Comparison of ENCODE assay signal across 25 cellular contexts in the genomic region with DNA sequence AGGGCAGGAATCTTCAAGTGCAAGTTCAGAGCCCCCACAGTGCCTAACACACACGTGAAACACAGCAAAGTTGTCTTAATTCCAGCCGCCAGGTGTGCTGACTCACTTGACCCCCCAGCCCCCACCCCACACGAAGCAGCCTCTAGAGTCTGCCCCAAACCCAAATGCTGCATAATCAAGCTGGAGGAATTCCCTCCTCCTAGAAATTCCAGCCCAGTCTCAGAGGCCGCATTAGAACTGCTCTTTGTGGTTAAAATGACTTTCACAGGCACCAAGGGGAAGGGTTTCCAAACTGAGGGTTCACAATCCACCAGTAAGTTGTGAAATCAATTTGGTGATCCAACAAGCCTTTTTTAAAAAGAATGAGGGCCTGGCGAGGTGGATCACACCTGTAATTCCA.
"Had no signal": no experiment of that assay in that cellular context is flagged by ENCODE, and none has a peak within 500 bp of the region (broad histone marks: within the 10 kb centered on the region; RNA-seq: fewer than 3 reads in every experiment).

No MANE protein-coding gene starts in this region.

- H3K4me1 Mint-ChIP-seq: activated CD4-positive, alpha-beta T cell treated with anti-CD3 and anti-CD28 coated beads, Interleukin-2, amount 10 ng/mL, durations not matched to agents 7 days and 5 days; activated naive CD8-positive, alpha-beta T cell treated with anti-CD3 and anti-CD28 coated beads, Interleukin-2, amount 50 U/mL, for 24 hours; central memory CD8-positive, alpha-beta T cell; T-helper 17 cell had no signal

- DNase-seq: activated CD4-positive, alpha-beta memory T cell treated with anti-CD3 and anti-CD28 coated beads for 36 hours; activated CD4-positive, alpha-beta T cell treated with anti-CD3 and anti-CD28 coated beads, Interleukin-2, amount 10 ng/mL, durations not matched to agents 7 days and 5 days; activated CD4-positive, CD25-positive, alpha-beta regulatory T cell; activated CD8-positive, alpha-beta memory T cell treated with anti-CD3 and anti-CD28 coated beads for 24 hours; activated effector memory CD4-positive, alpha-beta T cell treated with anti-CD3 and anti-CD28 coated beads, Interleukin-2, amount 50 U/mL, for 16 hours; activated naive CD4-positive, alpha-beta T cell treated with Interleukin-2 at 50 U/mL for 16 hours; activated naive CD8-positive, alpha-beta T cell treated with anti-CD3 and anti-CD28 coated beads, Interleukin-2, amount 50 U/mL, for 24 hours; activated T-cell treated with anti-CD3 and anti-CD28 coated beads, Interleukin-2, amount 50 U/mL, for 4 hours; amniotic stem cell; Karpas-422; MM.1S; NCI-H1105 treated with DMSO at 0.1 percent for 48 hours; NCI-H1436 treated with DMSO at 0.1 percent for 48 hours; NCI-H187; NCI-H2081; NCI-H446; NCI-H524; SIG-M5; T-helper 17 cell; T-helper 9 cell had no signal

- H3K27me3 Mint-ChIP-seq: activated CD4-positive, alpha-beta memory T cell treated with anti-CD3 and anti-CD28 coated beads for 36 hours; activated CD4-positive, alpha-beta T cell treated with anti-CD3 and anti-CD28 coated beads, Interleukin-2, amount 10 ng/mL, durations not matched to agents 7 days and 5 days; activated naive CD8-positive, alpha-beta T cell treated with anti-CD3 and anti-CD28 coated beads, Interleukin-2, amount 50 U/mL, for 24 hours; central memory CD8-positive, alpha-beta T cell had no signal

- H3K27ac Mint-ChIP-seq: activated CD4-positive, alpha-beta memory T cell treated with anti-CD3 and anti-CD28 coated beads for 36 hours; activated CD4-positive, alpha-beta T cell treated with anti-CD3 and anti-CD28 coated beads, Interleukin-2, amount 10 ng/mL, durations not matched to agents 7 days and 5 days; activated naive CD4-positive, alpha-beta T cell treated with anti-CD3 and anti-CD28 coated beads, Interleukin-2, amount 50 U/mL, for 72 hours; activated naive CD8-positive, alpha-beta T cell treated with anti-CD3 and anti-CD28 coated beads, Interleukin-2, amount 50 U/mL, for 24 hours; brain; T-helper 17 cell had no signal

- H3K9me3 ChIP-seq: ascending aorta had no signal

- H3K36me3 Mint-ChIP-seq: activated naive CD4-positive, alpha-beta T cell treated with anti-CD3 and anti-CD28 coated beads, Interleukin-2, amount 50 U/mL, for 72 hours; brain had no signal

- H3K9me3 Mint-ChIP-seq: activated CD4-positive, alpha-beta memory T cell treated with anti-CD3 and anti-CD28 coated beads for 36 hours; activated CD4-positive, alpha-beta T cell treated with anti-CD3 and anti-CD28 coated beads, Interleukin-2, amount 10 ng/mL, durations not matched to agents 7 days and 5 days; activated naive CD4-positive, alpha-beta T cell treated with anti-CD3 and anti-CD28 coated beads, Interleukin-2, amount 50 U/mL, for 72 hours; activated naive CD8-positive, alpha-beta T cell treated with anti-CD3 and anti-CD28 coated beads, Interleukin-2, amount 50 U/mL, for 24 hours; activated T-cell treated with anti-CD3 and anti-CD28 coated beads, Interleukin-2, amount 50 U/mL, for 4 hours; central memory CD8-positive, alpha-beta T cell had no signal

- FAIRE-seq: TTC549 had no signal

- H3K27ac ChIP-seq: ascending aorta had no signal

- H3K4me3 Mint-ChIP-seq: activated CD4-positive, alpha-beta memory T cell treated with anti-CD3 and anti-CD28 coated beads for 36 hours; activated CD4-positive, alpha-beta T cell treated with anti-CD3 and anti-CD28 coated beads, Interleukin-2, amount 10 ng/mL, durations not matched to agents 7 days and 5 days; activated naive CD8-positive, alpha-beta T cell treated with anti-CD3 and anti-CD28 coated beads, Interleukin-2, amount 50 U/mL, for 24 hours; activated T-cell treated with anti-CD3 and anti-CD28 coated beads, Interleukin-2, amount 50 U/mL, for 4 hours; brain; central memory CD8-positive, alpha-beta T cell; T-helper 17 cell had no signal

- H3K27me3 ChIP-seq: ascending aorta had no signal

- H3K4me1 ChIP-seq: ascending aorta had no signal

- ATAC-seq: activated naive CD4-positive, alpha-beta T cell treated with anti-CD3 and anti-CD28 coated beads, Interleukin-2, amount 50 U/mL, for 72 hours; activated naive CD8-positive, alpha-beta T cell treated with anti-CD3 and anti-CD28 coated beads, Interleukin-2, amount 50 U/mL, for 24 hours; activated T-cell treated with anti-CD3 and anti-CD28 coated beads, Interleukin-2, amount 50 U/mL, for 4 hours; T-helper 17 cell had no signal

- H3K36me3 ChIP-seq: ascending aorta had no signal

- H3K4me3 ChIP-seq: ascending aorta had no signal
